ENCODE assay signal across 25 cellular contexts in the genomic region with DNA sequence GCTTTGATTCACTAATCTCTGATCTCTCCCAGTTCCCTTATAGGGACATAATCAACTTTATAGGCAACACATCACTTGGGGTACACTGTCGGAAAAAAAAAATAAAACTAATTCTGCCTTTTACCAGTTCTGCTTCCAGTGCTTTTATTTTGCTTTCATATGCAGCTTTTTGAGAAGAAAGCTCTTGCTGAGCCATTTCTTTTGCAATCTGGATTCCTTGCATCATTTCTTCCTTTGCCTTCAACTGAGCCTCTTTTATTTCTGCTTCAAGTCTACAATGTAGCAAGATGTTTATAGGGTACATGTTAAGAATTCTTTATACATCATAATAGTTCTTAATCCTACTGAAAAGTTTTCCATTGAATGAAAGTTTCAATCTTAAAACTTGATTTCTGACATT. TPM values are rescaled to one million over a fixed set of nuclear protein-coding genes. Genes with fewer than 3 reads are reported as not detected.
"Had no signal": no experiment of that assay in that cellular context is flagged by ENCODE, and none has a peak within 500 bp of the region (broad histone marks: within the 10 kb centered on the region; RNA-seq: fewer than 3 reads in every experiment).

No MANE protein-coding gene starts in this region.

- FAIRE-seq: keratinocyte had no signal

- H3K27me3 ChIP-seq: heart right ventricle, upper lobe of left lung had no signal

- H3K4me1 Mint-ChIP-seq: activated naive CD4-positive, alpha-beta T cell treated with anti-CD3 and anti-CD28 coated beads, Interleukin-2, amount 10 ng/mL, durations not matched to agents 7 days and 5 days; brain; neural crest cell had no signal

- H3K4me1 ChIP-seq: upper lobe of left lung had no signal

- H3K9me3 Mint-ChIP-seq: activated B cell treated with CpG ODN at 0.5 μM for 24 hours; activated naive CD4-positive, alpha-beta T cell treated with anti-CD3 and anti-CD28 coated beads, Interleukin-2, amount 10 ng/mL, durations not matched to agents 7 days and 5 days; activated T-cell treated with anti-CD3 and anti-CD28 coated beads, Interleukin-2, amount 50 U/mL, for 4 hours; brain; neural crest cell had no signal

- H3K36me3 ChIP-seq: heart right ventricle, upper lobe of left lung had no signal

- H3K9me3 ChIP-seq: heart right ventricle, upper lobe of left lung had no signal

- H3K4me3 ChIP-seq: heart right ventricle, lung, upper lobe of left lung had no signal

- ATAC-seq: activated T-cell treated with anti-CD3 and anti-CD28 coated beads, Interleukin-2, amount 50 U/mL, for 4 hours; heart right ventricle; left colon; naive thymus-derived CD4-positive, alpha-beta T cell; stimulated activated naive CD8-positive, alpha-beta T cell treated with anti-CD3 and anti-CD28 coated beads, Interleukin-15, Interleukin-2, amounts not matched to agents 100 U/mL and 50 U/mL, for 24 hours had no signal

- H3K27me3 Mint-ChIP-seq: activated B cell treated with CpG ODN at 0.5 μM for 24 hours; activated naive CD4-positive, alpha-beta T cell treated with anti-CD3 and anti-CD28 coated beads, Interleukin-2, amount 10 ng/mL, durations not matched to agents 7 days and 5 days; brain; naive thymus-derived CD4-positive, alpha-beta T cell; progenitor cell of endocrine pancreas had no signal

- DNase-seq: activated B cell treated with CpG ODN at 0.5 μM for 24 hours; activated CD4-positive, alpha-beta T cell treated with anti-CD3 and anti-CD28 coated beads for 4 hours; activated CD4-positive, alpha-beta T cell treated with anti-CD3 and anti-CD28 coated beads, Interleukin-2, amount 50 U/mL, for 48 hours; activated CD8-positive, alpha-beta memory T cell treated with anti-CD3 and anti-CD28 coated beads, Interleukin-2, amount 50 U/mL, for 48 hours; activated effector memory CD4-positive, alpha-beta T cell treated with Interleukin-2 at 50 U/mL for 16 hours; activated naive CD4-positive, alpha-beta T cell treated with anti-CD3 and anti-CD28 coated beads, Interleukin-2, amount 10 ng/mL, durations not matched to agents 7 days and 5 days; activated T-cell treated with anti-CD3 and anti-CD28 coated beads, Interleukin-2, amount 50 U/mL, for 4 hours; anterior cingulate cortex; dermis blood vessel endothelial cell; effector CD8-positive, alpha-beta T cell; erythroblast; heart right ventricle; left colon; naive thymus-derived CD4-positive, alpha-beta T cell; stimulated activated CD4-positive, alpha-beta T cell treated with anti-CD3 and anti-CD28 coated beads, Interleukin-12 subunit alpha, Interleukin-12 subunit beta, amount 100 ng/mL, for 4 hours; stimulated activated CD4-positive, alpha-beta T cell treated with anti-CD3 and anti-CD28 coated beads, Interleukin-4, amount 100 ng/mL, for 4 hours; stimulated activated naive CD8-positive, alpha-beta T cell treated with anti-CD3 and anti-CD28 coated beads, Interleukin-15, Interleukin-2, amounts not matched to agents 100 U/mL and 50 U/mL, for 24 hours; T-helper 1 cell; T1000; upper lobe of left lung had no signal

- H3K27ac Mint-ChIP-seq: activated B cell treated with CpG ODN at 0.5 μM for 24 hours; activated naive CD4-positive, alpha-beta T cell treated with anti-CD3 and anti-CD28 coated beads, Interleukin-2, amount 10 ng/mL, durations not matched to agents 7 days and 5 days; brain; naive thymus-derived CD4-positive, alpha-beta T cell; progenitor cell of endocrine pancreas had no signal

- H3K4me3 Mint-ChIP-seq: activated B cell treated with CpG ODN at 0.5 μM for 24 hours; activated naive CD4-positive, alpha-beta T cell treated with anti-CD3 and anti-CD28 coated beads, Interleukin-2, amount 10 ng/mL, durations not matched to agents 7 days and 5 days; activated T-cell treated with anti-CD3 and anti-CD28 coated beads, Interleukin-2, amount 50 U/mL, for 4 hours; brain; naive thymus-derived CD4-positive, alpha-beta T cell; neural crest cell had no signal

RNA-seq across cellular contexts. Expression of a gene that starts 30.6 kb away (rescaled TPM):
- polyA plus RNA-seq: naive thymus-derived CD4-positive, alpha-beta T cell had no signal
